8 cellular contexts compared by ENCODE assay signal in genomic region chr7:55432937-55433784, GRCh38.
DNase-seq lines count a peak whose midpoint lies in the region; ATAC-seq and TF ChIP-seq lines count a peak whose summit lies in the region.

No MANE protein-coding gene starts in this region.

- DNase-seq in cardiac muscle cell (ENCODE audit: low read depth in 1 of 2, low spot score in 1 of 2) (peak; percentile 47 to 52), Right ventricle myocardium inferior (ENCODE audit: missing footprints) (no peak), HFFc6 (peak; percentile 43), NCI-H1694 (lab: John Stamatoyannopoulos, UW) (peak; percentile 38), WTC11 (ENCODE audit: low spot score) (no peak), hepatic stellate cell (ENCODE audit: low spot score) (peak; percentile 69), thyroid gland (no peak)

- no peak for TF ChIP-seq POLR2A in thyroid gland (IDR thresholded peaks at IDR 0.05)

- POLR2A ChIA-PET in WTC11 (lab: Charles Lee), result no interaction called here

- CTCF ChIA-PET in WTC11 (lab: Charles Lee), result interaction anchor here (0.8 to 2.0 kb wide), 11 partner anchors 10 to 178 kb away, joined by 3 to 11 read pairs (median 4); partner anchors contain the start of gene LANCL2

- ATAC-seq in Right ventricle myocardium inferior (no peak), WTC11 (peak; percentile 84), GM18517 (IDR thresholded peaks at IDR 0.05; ENCODE audit: unreplicated experiment) (no peak)

- H3K27me3 Mint-ChIP-seq in HFFc6 (ENCODE audit: insufficient read depth) (no peaks in the 10 kb centered on the region; the same call in 1 of the 2 replicates), WTC11 (ENCODE audit: low read depth) (no peaks in the 10 kb centered on the region)

- TF ChIP-seq CTCF in cardiac muscle cell (IDR thresholded peaks at IDR 0.05; ENCODE audit: low read depth, low read length) (peak; percentile 34), HFFc6 (IDR thresholded peaks at IDR 0.05) (peak; percentile 73), WTC11 (IDR thresholded peaks at IDR 0.05) (no peak), thyroid gland (IDR thresholded peaks at IDR 0.05) (peak in 4 of 6 experiments; percentile 11 to 45 (median 28))

- peaks cover 1% of the 10 kb centered on the region; the same call in 1 of the 2 replicates for H3K4me1 Mint-ChIP-seq in HFFc6 (ENCODE audit: low read depth)
- peaks cover 3% of the 10 kb centered on the region; the same call in 1 of the 2 replicates for H3K4me1 Mint-ChIP-seq in WTC11

- no peaks in the 10 kb centered on the region for H3K4me1 ChIP-seq in cardiac muscle cell (ENCODE audit: low read depth)
- no peaks in the 10 kb centered on the region for H3K4me1 ChIP-seq in thyroid gland

- H3K4me3 ChIP-seq in cardiac muscle cell (no peak overlapping the region), thyroid gland (replicated peaks in 1 of 3) (no peak overlapping the region)

- H3K36me3 ChIP-seq in cardiac muscle cell, result no peaks in the 10 kb centered on the region
- H3K36me3 ChIP-seq in thyroid gland, result peaks cover 0 to 3% of the 10 kb centered on the region in 2 donors

- intact Hi-C loops in Right ventricle myocardium inferior (cut with DNase I) (loop anchor here (1.0 kb wide), 1 partner anchor 165 kb away; no protein-coding TSS in a partner anchor), thyroid gland (cut with DNase I) (loop anchor here (10.0 kb wide), 1 partner anchor 162 kb away; no protein-coding TSS in a partner anchor)

- WGBS in thyroid gland, 2 donors, result 63 to 68% methylated on average over 13 of the region's 13 CpGs

- H3K27ac Mint-ChIP-seq in HFFc6, result no peak overlapping the region
- H3K27ac Mint-ChIP-seq in WTC11, result peak overlapping the region; percentile 37; the same call in 1 of the 2 replicates

- H3K9me3 Mint-ChIP-seq in HFFc6, result no peaks in the 10 kb centered on the region
- no peaks in the 10 kb centered on the region for H3K9me3 Mint-ChIP-seq in WTC11

- H3K9me3 ChIP-seq in cardiac muscle cell (ENCODE audit: low read depth) (no peaks in the 10 kb centered on the region), thyroid gland (no peaks in the 10 kb centered on the region)

- no peaks in the 10 kb centered on the region; the same call in 1 of the 2 replicates for H3K36me3 Mint-ChIP-seq in HFFc6 (ENCODE audit: low read depth)
- no peaks in the 10 kb centered on the region for H3K36me3 Mint-ChIP-seq in WTC11

- no peaks in the 10 kb centered on the region for H3K27me3 ChIP-seq in cardiac muscle cell
- no peaks in the 10 kb centered on the region for H3K27me3 ChIP-seq in thyroid gland

- H3K27ac ChIP-seq in cardiac muscle cell (no peak overlapping the region), thyroid gland (no peak overlapping the region)

- H3K4me3 Mint-ChIP-seq in HFFc6 (no peak overlapping the region), WTC11 (no peak overlapping the region)

TF ChIP-seq in WTC11, 78 proteins besides CTCF, POLR2A, EP300 and RAD21:
- 0 out of 2 replicates have a peak, but pooled peaks have one; percentile 35 for TF ChIP-seq MAX (CRISPR knock-in tag; IDR thresholded peaks at IDR 0.05)
- TF ChIP-seq GABPB1 (CRISPR knock-in tag; IDR thresholded peaks at IDR 0.05), result no peak

Comparison
In these comparisons a context has a peak if more than half of its experiments do, and no peak if none do; other contexts are left out.
1. DNase-seq: peak in cardiac muscle cell (2 of 2), HFFc6 (single experiment), NCI-H1694 (single experiment) and hepatic stellate cell (single experiment); none in Right ventricle myocardium inferior (single experiment), WTC11 (single experiment) and thyroid gland (0 of 2).